ENCODE assay signal across 8 cellular contexts in genomic region chr3:113231827-113232253, GRCh38. TPM values are rescaled to one million over a fixed set of nuclear protein-coding genes. Genes with fewer than 3 reads are reported as not detected.
A peak's percentile ranks its signal among the peaks of the same experiment; 100 is the strongest.
DNase-seq lines count a peak whose midpoint lies in the region; ATAC-seq, FAIRE-seq and TF ChIP-seq lines count a peak whose summit lies in the region.

No MANE protein-coding gene starts in this region.

- peak; percentile 100 for FAIRE-seq in astrocyte (lab: Jason Lieb, UNC)

- peak overlapping the region; percentile 57 for H3K4me2 ChIP-seq in astrocyte (ENCODE audit: low read length)

- peak overlapping the region; percentile 93 for H3K27ac Mint-ChIP-seq in astrocyte (ENCODE audit: unreplicated experiment)

- H3K9me3 ChIP-seq in astrocyte (ENCODE audit: insufficient read depth, low read depth, low read length): no peaks in the 10 kb centered on the region
- no peaks in the 10 kb centered on the region for H3K9me3 ChIP-seq in right lobe of liver

- 7% methylated on average over 1 of the region's 1 CpG for WGBS in right lobe of liver (ENCODE audit: insufficient coverage, low coverage, low lambda C conversion rate, missing lambda C conversion rate)

- H3K4me1 ChIP-seq in astrocyte (ENCODE audit: insufficient read depth, low read length) (peaks cover 33% of the 10 kb centered on the region), right lobe of liver (no peaks in the 10 kb centered on the region)

- DNase-seq in Caki2 (ENCODE audit: low read depth): peak; percentile 84
- peak; percentile 80 for DNase-seq in NCI-H1105 (lab: John Stamatoyannopoulos, UW)
- DNase-seq in astrocyte (ENCODE audit: low read depth): peak; percentile 91
- no peak for DNase-seq in right lobe of liver
- no peak for DNase-seq in activated CD8-positive, alpha-beta memory T cell treated with anti-CD3 and anti-CD28 coated beads for 24 hours
- DNase-seq in Kasumi-1 (lab: John Stamatoyannopoulos, UW): no peak
- no peak for DNase-seq in mucosa of gallbladder (ENCODE audit: low spot score)

- no peaks in the 10 kb centered on the region for H3K27me3 Mint-ChIP-seq in astrocyte (ENCODE audit: low read depth, unreplicated experiment)

- H3K27me3 ChIP-seq in astrocyte (ENCODE audit: insufficient read depth, low read length) (no peaks in the 10 kb centered on the region), right lobe of liver (no peaks in the 10 kb centered on the region)

- H3K4me3 ChIP-seq in astrocyte (ENCODE audit: insufficient read depth, low read depth, low read length): no peak overlapping the region
- H3K4me3 ChIP-seq in right lobe of liver: no peak overlapping the region

- no peak overlapping the region for H2AFZ ChIP-seq in astrocyte (ENCODE audit: low read depth, low read length)

- no peak for TF ChIP-seq CTCF in astrocyte (IDR thresholded peaks at IDR 0.05; ENCODE audit: insufficient read depth, low read depth, low read length)
- no peak for TF ChIP-seq CTCF in right lobe of liver (IDR thresholded peaks at IDR 0.05)

- H3K79me2 ChIP-seq in astrocyte (ENCODE audit: insufficient read depth, low read length): no peaks in the 10 kb centered on the region

- peak overlapping the region; percentile 60 for H3K9ac ChIP-seq in astrocyte (ENCODE audit: low read length)

- H3K9me3 Mint-ChIP-seq in astrocyte (ENCODE audit: unreplicated experiment): no peaks in the 10 kb centered on the region

- peaks cover 49% of the 10 kb centered on the region for H3K4me1 Mint-ChIP-seq in astrocyte (ENCODE audit: low read depth, unreplicated experiment)

- no peak overlapping the region for H3K4me3 Mint-ChIP-seq in astrocyte (ENCODE audit: unreplicated experiment)

- peaks cover 2% of the 10 kb centered on the region for H3K36me3 Mint-ChIP-seq in astrocyte (ENCODE audit: low read depth, unreplicated experiment)

- ATAC-seq in right lobe of liver (peak; percentile 33 to 81 (median 60)), HG02798 (IDR thresholded peaks at IDR 0.05; ENCODE audit: poor library complexity, unreplicated experiment) (no peak)

- intact Hi-C loops in right lobe of liver (cut with DNase I): no loop called here

- TF ChIP-seq POLR2A in right lobe of liver (IDR thresholded peaks at IDR 0.05): no peak

- in situ Hi-C loops in Caki2 (cut with HindIII; ENCODE audit: low pct_unique_long_range_greater_than_20kb, low sequenced_read_pairs): no loop called here

- H3K36me3 ChIP-seq in astrocyte (ENCODE audit: insufficient read depth, low read length) (no peaks in the 10 kb centered on the region), right lobe of liver (no peaks in the 10 kb centered on the region)

- no peaks in the 10 kb centered on the region for H4K20me1 ChIP-seq in astrocyte (ENCODE audit: insufficient read depth, low read length)

- H3K27ac ChIP-seq in astrocyte (ENCODE audit: low read depth, low read length): peak overlapping the region; percentile 80
- no peak overlapping the region for H3K27ac ChIP-seq in right lobe of liver

RNA-seq across cellular contexts. Expression of gene BOC, which starts 20.5 kb away (rescaled TPM):
- 0.49 and 5.3 TPM in 2 replicates for total RNA-seq in Caki2 (2014; rRNA removed; shearing (Covaris generic); ENCODE audit: low replicate concordance)
- total RNA-seq in astrocyte (20.2 TPM in 2 replicates), right lobe of liver (under 1 TPM; 0.22 to 0.86 (median 0.49) TPM), mucosa of gallbladder (20.5 TPM)

Comparison
In these comparisons a context has a peak if more than half of its experiments do, and no peak if none do; other contexts are left out.
1. DNase-seq: peak in Caki2 (single experiment), NCI-H1105 (single experiment) and astrocyte (single experiment); none in right lobe of liver (0 of 3), activated CD8-positive, alpha-beta memory T cell treated with anti-CD3 and anti-CD28 coated beads for 24 hours (single experiment), Kasumi-1 (0 of 2) and mucosa of gallbladder (single experiment).